In the genomic region with DNA sequence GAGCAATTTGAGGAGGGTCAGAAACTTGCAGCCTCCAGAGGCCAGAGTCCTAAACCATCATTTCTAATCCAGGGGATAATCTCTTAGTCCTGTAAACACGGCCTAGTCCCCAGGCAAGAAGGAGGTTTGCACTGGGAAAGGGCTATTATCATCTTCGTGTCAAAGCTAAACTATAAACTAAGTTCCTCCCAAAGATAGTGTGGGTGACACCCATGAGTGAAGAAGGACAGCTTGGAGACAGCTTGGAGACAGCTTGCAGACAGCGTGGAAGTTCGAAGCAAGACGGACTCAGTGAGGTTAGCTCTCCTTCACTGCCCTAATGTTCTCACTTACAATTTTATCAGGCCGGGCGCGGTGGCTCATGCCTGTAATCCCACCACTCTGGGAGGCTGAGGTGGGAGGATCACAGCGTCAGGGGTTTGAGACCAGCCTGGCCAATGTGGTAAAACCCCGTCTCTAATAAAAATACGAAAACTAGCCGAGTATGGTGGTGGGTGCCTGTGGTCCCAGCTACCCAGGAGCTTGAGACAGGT, we compare ENCODE assay signal across 13 cellular contexts. TPM values are rescaled to one million over a fixed set of nuclear protein-coding genes. Genes with fewer than 3 reads are reported as not detected.
A peak's percentile ranks its signal among the peaks of the same experiment; 100 is the strongest.
DNase-seq lines count a peak whose midpoint lies in the region; ATAC-seq, FAIRE-seq and TF ChIP-seq lines count a peak whose summit lies in the region.
"Had no signal": no experiment of that assay in that cellular context is flagged by ENCODE, and none has a peak within 500 bp of the region (broad histone marks: within the 10 kb centered on the region; RNA-seq: fewer than 3 reads in every experiment).

No MANE protein-coding gene starts in this region.

- peak overlapping the region; percentile 19 for H2BK5ac ChIP-seq in trophoblast cell (ENCODE audit: low read depth, low read length, poor library complexity)

- H3K27ac ChIP-seq in VCaP (peak overlapping the region; percentile 82), trophoblast cell (ENCODE audit: low read depth, low read length) (peak overlapping the region; percentile 94)
- H3K27ac ChIP-seq: parathyroid adenoma, SJSA1 had no signal

- H4K12ac ChIP-seq in trophoblast cell (ENCODE audit: low read depth, low read length): no peak overlapping the region

- H3K14ac ChIP-seq in trophoblast cell (ENCODE audit: low read length): peak overlapping the region; percentile 81

- peaks cover 3% of the 10 kb centered on the region for H3K9me3 ChIP-seq in trophoblast cell (ENCODE audit: insufficient read depth, low read depth, low read length)
- H3K9me3 ChIP-seq: SJSA1 had no signal

- DNase-seq in H7 (peak; percentile 17), iPS-NIHi7 (ENCODE audit: extremely low spot score) (peak; percentile 8), trophoblast cell (no peak), activated gamma-delta T cell treated with Interleukin-2 at 50 U/mL for 16 hours (no peak), AML-193 (lab: John Stamatoyannopoulos, UW) (no peak), GM19239 (ENCODE audit: insufficient read length, low spot score) (no peak)
- DNase-seq: CD4-positive, CD25-positive, alpha-beta regulatory T cell; effector CD8-positive, alpha-beta T cell had no signal

- H3K79me2 ChIP-seq in trophoblast cell (ENCODE audit: control insufficient read depth, insufficient read depth, low read length, poor library complexity): peaks cover 3% of the 10 kb centered on the region
- H3K79me2 ChIP-seq: parathyroid adenoma had no signal

- FAIRE-seq in GM19239 (lab: Jason Lieb, UNC): no peak
- FAIRE-seq: TTC549 had no signal

- H3K9ac ChIP-seq in trophoblast cell (ENCODE audit: low read length): no peak overlapping the region
- H3K9ac ChIP-seq: parathyroid adenoma had no signal

- no peak overlapping the region for H2AK5ac ChIP-seq in trophoblast cell (ENCODE audit: low read length)

- no peak for ATAC-seq in HG02588 (IDR thresholded peaks at IDR 0.05; ENCODE audit: unreplicated experiment)

- no peak overlapping the region for H3K23ac ChIP-seq in trophoblast cell (ENCODE audit: low read length)

- no peak overlapping the region for H2AFZ ChIP-seq in trophoblast cell (ENCODE audit: insufficient read depth, low read length, poor library complexity)
- H2AFZ ChIP-seq: parathyroid adenoma had no signal

- peak overlapping the region; percentile 87 for H4K8ac ChIP-seq in trophoblast cell (ENCODE audit: low read depth, low read length)

- H3K27me3 ChIP-seq in H7 (ENCODE audit: control insufficient read depth, insufficient read depth, low read length): no peaks in the 10 kb centered on the region
- no peaks in the 10 kb centered on the region for H3K27me3 ChIP-seq in trophoblast cell (ENCODE audit: insufficient read depth, low read length)
- H3K27me3 ChIP-seq: SJSA1 had no signal

- WGBS in trophoblast cell (ENCODE audit: extremely low coverage, insufficient coverage, insufficient read length): no CpG with 5 or more reads among the region's 12 CpGs

- no peak for TF ChIP-seq CTCF in VCaP (conservative IDR thresholded peaks at IDR 0.05)

- peaks cover 15% of the 10 kb centered on the region for H3K79me1 ChIP-seq in trophoblast cell (ENCODE audit: low read length)

- H3K4ac ChIP-seq in trophoblast cell (ENCODE audit: low read depth, low read length): no peak overlapping the region

- peaks cover 11 to 14% of the 10 kb centered on the region in 2 experiments for H3K4me1 ChIP-seq in trophoblast cell (ENCODE audit: control insufficient read depth in 1 of 2, insufficient read depth in 2 of 2, low read length in 2 of 2)
- H3K4me1 ChIP-seq: parathyroid adenoma, SJSA1 had no signal

- H3K4me3 ChIP-seq in H7 (ENCODE audit: insufficient read depth, low read depth, low read length) (no peak overlapping the region), trophoblast cell (ENCODE audit: low read depth, low read length) (no peak overlapping the region)
- H3K4me3 ChIP-seq: SJSA1 had no signal

- H2BK120ac ChIP-seq in trophoblast cell (ENCODE audit: insufficient read depth, low read length, poor library complexity): peak overlapping the region; percentile 96

- H3K18ac ChIP-seq in trophoblast cell (ENCODE audit: low read length): no peak overlapping the region

- H3K36me3 ChIP-seq in H7 (replicated peaks; ENCODE audit: control insufficient read depth, insufficient read depth, low read length) (no peaks in the 10 kb centered on the region), trophoblast cell (ENCODE audit: control insufficient read depth in 1 of 2, insufficient read depth in 2 of 2, low read length in 2 of 2) (no peaks in the 10 kb centered on the region)
- H3K36me3 ChIP-seq: SJSA1 had no signal

- peak overlapping the region; percentile 94 for H4K91ac ChIP-seq in trophoblast cell (ENCODE audit: low read depth, low read length)

- H3K4me2 ChIP-seq in trophoblast cell (ENCODE audit: low read length): peak overlapping the region; percentile 48

- peak overlapping the region; percentile 99 for H2BK12ac ChIP-seq in trophoblast cell (ENCODE audit: low read length)

RNA-seq across cellular contexts. Expression of gene PLCXD1, which starts 19.3 kb away (rescaled TPM):
- total RNA-seq in H7 (2014; rRNA removed; shearing (Covaris generic)): 86.3 and 92.0 TPM in 2 replicates
- 50.3 and 51.6 TPM in 2 replicates for polyA plus RNA-seq in trophoblast cell (2013)

RNA-seq across cellular contexts. Expression of gene GTPBP6, which starts 56.7 kb away (rescaled TPM):
- 38.4 and 48.9 TPM in 2 replicates for total RNA-seq in H7 (2014; rRNA removed; shearing (Covaris generic))
- polyA plus RNA-seq in trophoblast cell (2013): 30.2 and 30.6 TPM in 2 replicates

Comparison
In these comparisons a context has a peak if more than half of its experiments do, and no peak if none do; other contexts are left out.
1. DNase-seq: peak in H7 (single experiment) and iPS-NIHi7 (single experiment); none in trophoblast cell (0 of 2), activated gamma-delta T cell treated with Interleukin-2 at 50 U/mL for 16 hours (single experiment), AML-193 (0 of 2) and GM19239 (single experiment).